Comparison of ENCODE assay signal across 8 cellular contexts in genomic region chr12:402127-402456, GRCh38. TPM values are rescaled to one million over a fixed set of nuclear protein-coding genes. Genes with fewer than 3 reads are reported as not detected.
A peak's percentile ranks its signal among the peaks of the same experiment; 100 is the strongest.
DNase-seq lines count a peak whose midpoint lies in the region; ATAC-seq, FAIRE-seq and TF ChIP-seq lines count a peak whose summit lies in the region.

No MANE protein-coding gene starts in this region.

- H3K4me3 Mint-ChIP-seq in Calu3 (ENCODE audit: low read depth, unreplicated experiment) (no peak overlapping the region), osteocyte (ENCODE audit: unreplicated experiment) (no peak overlapping the region)

- no peaks in the 10 kb centered on the region for H3K9me3 Mint-ChIP-seq in Calu3 (ENCODE audit: low read depth, unreplicated experiment)
- H3K9me3 Mint-ChIP-seq in osteocyte (ENCODE audit: unreplicated experiment) = no peaks in the 10 kb centered on the region

- H3K4me1 Mint-ChIP-seq in Calu3 (ENCODE audit: low read depth, unreplicated experiment) = no peaks in the 10 kb centered on the region
- peaks cover 4% of the 10 kb centered on the region for H3K4me1 Mint-ChIP-seq in osteocyte (ENCODE audit: unreplicated experiment)

- no peaks in the 10 kb centered on the region for H3K9me3 ChIP-seq in endocrine pancreas (ENCODE audit: control insufficient read depth, low read length)

- no peak for TF ChIP-seq CTCF in Calu3 (IDR thresholded peaks at IDR 0.05; ENCODE audit: unreplicated experiment)
- TF ChIP-seq CTCF in osteocyte (IDR thresholded peaks at IDR 0.05) = peak; percentile 41

- intact Hi-C loops in Calu3 (cut with micrococcal nuclease; ENCODE audit: unreplicated experiment) = no loop called here

- H3K27me3 Mint-ChIP-seq in Calu3 (ENCODE audit: unreplicated experiment) = no peaks in the 10 kb centered on the region
- H3K27me3 Mint-ChIP-seq in osteocyte (ENCODE audit: unreplicated experiment) = no peaks in the 10 kb centered on the region

- H3K27me3 ChIP-seq in endocrine pancreas (ENCODE audit: control insufficient read depth, insufficient read depth, low read length) = no peaks in the 10 kb centered on the region

- H3K27ac Mint-ChIP-seq in Calu3 (ENCODE audit: unreplicated experiment) (no peak overlapping the region), osteocyte (ENCODE audit: unreplicated experiment) (no peak overlapping the region)

- no peaks in the 10 kb centered on the region for H3K36me3 ChIP-seq in endocrine pancreas (ENCODE audit: control insufficient read depth, insufficient read depth, low read length)

- H3K4me3 ChIP-seq in endocrine pancreas (ENCODE audit: control insufficient read depth, insufficient read depth, low read length) = peak overlapping the region; percentile 64

- H3K4me1 ChIP-seq in endocrine pancreas (ENCODE audit: control insufficient read depth, insufficient read depth, low read length) = no peaks in the 10 kb centered on the region

- no peak overlapping the region for H3K9ac ChIP-seq in endocrine pancreas (ENCODE audit: control insufficient read depth, insufficient read depth, low read length)

- FAIRE-seq in frontal cortex (lab: Jason Lieb, UNC) = no peak

- BruUV-seq in Calu3 (replicated peaks; lab: Mats Ljungman, UMichigan) = no TSS peak

- CTCF ChIA-PET in Calu3 (lab: Charles Lee) = interaction anchor here (1.7 kb wide), 1 partner anchor 12 kb away, joined by 11 read pairs; the partner anchor contains the start of gene KDM5A

- DNase-seq in Calu3 = peak; percentile 14
- DNase-seq in LoVo (ENCODE audit: low spot score) = peak; percentile 41
- no peak for DNase-seq in osteocyte (ENCODE audit: extremely low spot score, unreplicated experiment)
- DNase-seq in frontal cortex (ENCODE audit: low spot score in 2 of 2) = no peak
- no peak for DNase-seq in AG08396 (ENCODE audit: low spot score)
- DNase-seq in inferior parietal cortex (ENCODE audit: extremely low spot score) = no peak

- H3K36me3 Mint-ChIP-seq in Calu3 (ENCODE audit: insufficient read depth, unreplicated experiment) (no peaks in the 10 kb centered on the region), osteocyte (ENCODE audit: unreplicated experiment) (peaks cover under 1% of the 10 kb centered on the region)

- ATAC-seq in HG02870 (IDR thresholded peaks at IDR 0.05; ENCODE audit: unreplicated experiment) = no peak

RNA-seq across cellular contexts. Expression of gene CCDC77, which starts 0.6 kb away (rescaled TPM):
- 12.5 and 16.8 TPM in 2 replicates for total RNA-seq in Calu3 (2022)
- 8.1 and 10.7 TPM in 2 replicates for total RNA-seq in osteocyte
- total RNA-seq in frontal cortex = 30.6 TPM

RNA-seq across cellular contexts. Expression of gene KDM5A, which starts 13.0 kb away (rescaled TPM):
- total RNA-seq in Calu3 (2022) = 60.7 and 63.6 TPM in 2 replicates
- 77.3 and 81.1 TPM in 2 replicates for total RNA-seq in osteocyte
- 52.2 TPM for total RNA-seq in frontal cortex

RNA-seq across cellular contexts. Expression of gene B4GALNT3, which starts 57.6 kb away (rescaled TPM):
- 15.9 and 19.3 TPM in 2 replicates for total RNA-seq in Calu3 (2022)
- 0.21 and 0.27 TPM in 2 replicates for total RNA-seq in osteocyte
- 2.4 TPM for total RNA-seq in frontal cortex

Comparison
In these comparisons a context has a peak if more than half of its experiments do, and no peak if none do; other contexts are left out.
1. DNase-seq: peak in Calu3 (single experiment) and LoVo (single experiment); none in osteocyte (single experiment), frontal cortex (0 of 2), AG08396 (single experiment) and inferior parietal cortex (single experiment).